ENCODE assay signal across 20 cellular contexts in genomic region chr4:63589796-63590195, GRCh38.
DNase-seq lines count a peak whose midpoint lies in the region; ATAC-seq, FAIRE-seq and TF ChIP-seq lines count a peak whose summit lies in the region.
"Had no signal": no experiment of that assay in that cellular context is flagged by ENCODE, and none has a peak within 500 bp of the region (broad histone marks: within the 10 kb centered on the region; RNA-seq: fewer than 3 reads in every experiment).

No MANE protein-coding gene starts in this region.

- no peaks in the 10 kb centered on the region for H3K27me3 ChIP-seq in HUES6 (ENCODE audit: control insufficient read depth, insufficient read depth, low read length)
- H3K27me3 ChIP-seq in H1 (replicated peaks in 1 of 4; ENCODE audit: control insufficient read depth in 3 of 4, extremely low read depth in 1 of 4, insufficient read depth in 3 of 4, low read length in 3 of 4): no peaks in the 10 kb centered on the region
- H3K27me3 ChIP-seq in mesendoderm (ENCODE audit: insufficient read depth, low read length, poor library complexity): no peaks in the 10 kb centered on the region
- H3K27me3 ChIP-seq: BLaER1, SJSA1 had no signal

- no peaks in the 10 kb centered on the region for H3K27me3 Mint-ChIP-seq in natural killer cell treated with Interleukin-12 subunit alpha and Interleukin-12 subunit beta and Interleukin-15 and Interleukin-18, amount 100 ng/mL, for 72 hours
- H3K27me3 Mint-ChIP-seq: CD4-positive, alpha-beta memory T cell had no signal

- H3K23ac ChIP-seq in H1 (ENCODE audit: insufficient read length) (no peak overlapping the region), mesendoderm (ENCODE audit: low read length) (no peak overlapping the region)

- H3K36me3 ChIP-seq in HUES6 (ENCODE audit: control insufficient read depth, insufficient read depth, low read length): no peaks in the 10 kb centered on the region
- H3K36me3 ChIP-seq in H1 (ENCODE audit: control insufficient read depth in 2 of 4, insufficient read depth in 4 of 4, low read length in 3 of 4): no peaks in the 10 kb centered on the region
- H3K36me3 ChIP-seq in mesendoderm (ENCODE audit: control insufficient read depth, insufficient read depth, low read length): no peaks in the 10 kb centered on the region
- H3K36me3 ChIP-seq: BLaER1, SJSA1 had no signal

- H2AK5ac ChIP-seq in H1 (ENCODE audit: low read depth, low read length): no peak overlapping the region; the same call in 1 of the 2 replicates
- H2AK5ac ChIP-seq in mesendoderm (ENCODE audit: low read length): no peak overlapping the region

- no peak overlapping the region for H2BK20ac ChIP-seq in H1 (ENCODE audit: low read length)

- no peak overlapping the region for H2BK5ac ChIP-seq in H1 (ENCODE audit: low read depth, low read length)
- H2BK5ac ChIP-seq in mesendoderm (ENCODE audit: low read length): no peak overlapping the region

- H3K23me2 ChIP-seq in H1 (ENCODE audit: low read depth, low read length): no peaks in the 10 kb centered on the region; the same call in 1 of the 2 replicates

- H3K4me3 Mint-ChIP-seq in natural killer cell treated with Interleukin-12 subunit alpha and Interleukin-12 subunit beta and Interleukin-15 and Interleukin-18, amount 100 ng/mL, for 72 hours: no peak overlapping the region
- H3K4me3 Mint-ChIP-seq: CD4-positive, alpha-beta memory T cell had no signal

- no peaks in the 10 kb centered on the region for H3K79me1 ChIP-seq in H1 (ENCODE audit: low read depth, low read length)
- H3K79me1 ChIP-seq in mesendoderm (ENCODE audit: low read length): no peaks in the 10 kb centered on the region

- peaks cover 3% of the 10 kb centered on the region; the same call in 1 of the 2 replicates for H3K9me3 ChIP-seq in HUES6 (ENCODE audit: control insufficient read depth, insufficient read depth, low read depth, low read length)
- H3K9me3 ChIP-seq in H1 (ENCODE audit: insufficient read depth in 2 of 2, low read depth in 1 of 2, low read length in 1 of 2): no peaks in the 10 kb centered on the region
- H3K9me3 ChIP-seq: A549, BLaER1 had no signal

- peak overlapping the region; percentile 11; the same call in 1 of the 2 replicates for H3K4me3 ChIP-seq in HUES6 (ENCODE audit: low read depth, low read length)
- H3K4me3 ChIP-seq in H1 (ENCODE audit: extremely low read depth in 1 of 4, insufficient read depth in 2 of 4, low read depth in 3 of 4, low read length in 4 of 4): no peak overlapping the region
- no peak overlapping the region for H3K4me3 ChIP-seq in mesendoderm (ENCODE audit: low read length)
- H3K4me3 ChIP-seq: A549, BLaER1, SJSA1 had no signal

- peak overlapping the region; percentile 60 for H4K5ac ChIP-seq in H1 (ENCODE audit: insufficient read length, low read depth, low read length)
- no peak overlapping the region for H4K5ac ChIP-seq in mesendoderm (ENCODE audit: low read length)

- POLR2A ChIA-PET in H1 (lab: Charles Lee; ENCODE audit: partially characterized antibody): no interaction called here

- H2BK120ac ChIP-seq in H1 (replicated peaks; ENCODE audit: low read depth, low read length) (no peak overlapping the region), mesendoderm (ENCODE audit: low read depth, low read length) (no peak overlapping the region)

- ATAC-seq in natural killer cell treated with Interleukin-12 subunit alpha and Interleukin-12 subunit beta and Interleukin-15 and Interleukin-18, amount 100 ng/mL, for 72 hours: no peak
- ATAC-seq in GM18868 (IDR thresholded peaks at IDR 0.05; ENCODE audit: unreplicated experiment) (no peak), HG03469 (IDR thresholded peaks at IDR 0.05; ENCODE audit: unreplicated experiment) (no peak)
- ATAC-seq: A549 had no signal

- peak overlapping the region; percentile 65 for H4K91ac ChIP-seq in H1 (replicated peaks; ENCODE audit: insufficient read length, low read length)

- no peak overlapping the region; the same call in 1 of the 2 replicates for H3K18ac ChIP-seq in H1 (ENCODE audit: extremely low read depth, low read length)
- no peak overlapping the region for H3K18ac ChIP-seq in mesendoderm (ENCODE audit: low read length)

- peaks cover 20% of the 10 kb centered on the region for H3K9me3 Mint-ChIP-seq in natural killer cell treated with Interleukin-12 subunit alpha and Interleukin-12 subunit beta and Interleukin-15 and Interleukin-18, amount 100 ng/mL, for 72 hours

- H3K27ac ChIP-seq in HUES6 (ENCODE audit: low read depth, low read length) (no peak overlapping the region), H1 (ENCODE audit: low read depth, low read length) (no peak overlapping the region), mesendoderm (ENCODE audit: low read depth, low read length) (no peak overlapping the region)
- H3K27ac ChIP-seq: A549, BLaER1, SJSA1 had no signal

- DNase-seq in ELF-1 (ENCODE audit: low read depth, low spot score) (peak; percentile 68), H1 (ENCODE audit: low read depth in 1 of 2, low spot score in 2 of 2) (peak in 1 of 2 experiments; percentile 17), mesendoderm (peak; percentile 48), mesenteric fat pad (ENCODE audit: low spot score) (no peak)
- DNase-seq in natural killer cell treated with Interleukin-12 subunit alpha and Interleukin-12 subunit beta and Interleukin-15 and Interleukin-18, amount 100 ng/mL, for 72 hours (ENCODE audit: low spot score): no peak
- DNase-seq: CD4-positive, alpha-beta memory T cell; DMS153; EL; GOT3; IMR-90; NCI-H1436; NCI-H2029 treated with DMSO at 0.1 percent for 48 hours; NCI-H2171 had no signal

- TF ChIP-seq RAD21 in H1 (IDR thresholded peaks at IDR 0.05 in 1 of 2, conservative IDR thresholded peaks at IDR 0.05 in 1 of 2; ENCODE audit: low read depth in 2 of 2, low read length in 2 of 2): peak in 1 of 2 experiments; percentile 12; a peak in 1 of 4 replicates

- H3K4me1 Mint-ChIP-seq in natural killer cell treated with Interleukin-12 subunit alpha and Interleukin-12 subunit beta and Interleukin-15 and Interleukin-18, amount 100 ng/mL, for 72 hours (ENCODE audit: low read depth in 2 of 2): no peaks in the 10 kb centered on the region
- H3K4me1 Mint-ChIP-seq: CD4-positive, alpha-beta memory T cell had no signal

- CTCF ChIA-PET in H1 (lab: Charles Lee; ENCODE audit: partially characterized antibody): interaction anchor here (0.7 to 1.9 kb wide), 7 partner anchors 8 to 45 kb away, joined by 3 to 7 read pairs (median 3); no protein-coding TSS in a partner anchor

- no peak for TF ChIP-seq POLR2A in H1 (IDR thresholded peaks at IDR 0.05; ENCODE audit: control extremely low read depth in 1 of 2, low read depth in 2 of 2, low read length in 2 of 2)

- 0 out of 2 replicates have a peak overlapping the region, but pooled peaks have one; percentile 39 for H2BK12ac ChIP-seq in H1 (ENCODE audit: low read depth, low read length)

- peak in 1 of 3 experiments; percentile 28; a peak in 1 of 4 replicates for TF ChIP-seq CTCF in H1 (IDR thresholded peaks at IDR 0.05; ENCODE audit: control extremely low read depth in 1 of 3, insufficient read depth in 1 of 3, low read depth in 1 of 3, low read length in 3 of 3)

- H2BK15ac ChIP-seq in H1 (ENCODE audit: low read length) (no peak overlapping the region), mesendoderm (replicated peaks; ENCODE audit: low read depth) (no peak overlapping the region)

- H3K14ac ChIP-seq in H1 (ENCODE audit: insufficient read length): no peak overlapping the region

- no peaks in the 10 kb centered on the region for H4K20me1 ChIP-seq in H1 (replicated peaks in 1 of 2; ENCODE audit: control insufficient read depth in 1 of 2, insufficient read depth in 2 of 2, low read length in 2 of 2)
- H4K20me1 ChIP-seq: BLaER1 had no signal

- H3K36me3 Mint-ChIP-seq in natural killer cell treated with Interleukin-12 subunit alpha and Interleukin-12 subunit beta and Interleukin-15 and Interleukin-18, amount 100 ng/mL, for 72 hours: peaks cover 6% of the 10 kb centered on the region
- H3K36me3 Mint-ChIP-seq: CD4-positive, alpha-beta memory T cell had no signal

- H2AFZ ChIP-seq in H1 (ENCODE audit: low read length): peak overlapping the region; percentile 99

- H3K79me2 ChIP-seq in H1 (ENCODE audit: control insufficient read depth in 1 of 2, insufficient read depth in 2 of 2, low read length in 2 of 2) (no peaks in the 10 kb centered on the region), mesendoderm (ENCODE audit: control insufficient read depth, insufficient read depth, low read length) (no peaks in the 10 kb centered on the region)

- peak overlapping the region; percentile 68; the same call in 1 of the 2 replicates for H4K8ac ChIP-seq in H1 (ENCODE audit: extremely low read depth, insufficient read depth, low read length)
- H4K8ac ChIP-seq in mesendoderm (ENCODE audit: low read depth, low read length): no peak overlapping the region

- no peak overlapping the region for H3K4ac ChIP-seq in H1 (replicated peaks; ENCODE audit: insufficient read length, low read depth, low read length)
- no peak overlapping the region for H3K4ac ChIP-seq in mesendoderm (ENCODE audit: low read depth, low read length)

- FAIRE-seq in H1 (lab: Jason Lieb, UNC): no peak
- FAIRE-seq: A549, GM12891 had no signal

- H3K27ac Mint-ChIP-seq in natural killer cell treated with Interleukin-12 subunit alpha and Interleukin-12 subunit beta and Interleukin-15 and Interleukin-18, amount 100 ng/mL, for 72 hours: no peak overlapping the region
- H3K27ac Mint-ChIP-seq: CD4-positive, alpha-beta memory T cell had no signal

- WGBS in H1 (ENCODE audit: extremely low coverage in 1 of 2, insufficient coverage in 1 of 2, insufficient read length in 1 of 2, insufficient replicate concordance in 2 of 2, low coverage in 1 of 2, low lambda C conversion rate in 2 of 2, missing lambda C conversion rate in 1 of 2), 2 experiments: 88% methylated on average over 6 of the region's 6 CpGs; no CpG with 5 or more reads in 1 of the 2 experiments
- no CpG with 5 or more reads among the region's 6 CpGs for WGBS in mesendoderm (ENCODE audit: extremely low coverage, insufficient coverage, low lambda C conversion rate)

- no peak overlapping the region; a peak in 1 of 4 replicates for H3K4me2 ChIP-seq in H1 (ENCODE audit: insufficient read depth in 1 of 2, low read depth in 2 of 2, low read length in 2 of 2)
- H3K4me2 ChIP-seq in mesendoderm (ENCODE audit: low read length): no peak overlapping the region
- H3K4me2 ChIP-seq: A549, BLaER1 had no signal

- no peak for TF ChIP-seq EP300 in H1 (IDR thresholded peaks at IDR 0.05; ENCODE audit: borderline replicate concordance in 1 of 2, low read depth in 2 of 2, low read length in 2 of 2)

- H3K9ac ChIP-seq in HUES6 (ENCODE audit: low read length) (no peak overlapping the region), H1 (replicated peaks in 1 of 4; ENCODE audit: extremely low read depth in 1 of 4, low read depth in 3 of 4, low read length in 3 of 4) (no peak overlapping the region), mesendoderm (ENCODE audit: low read length) (no peak overlapping the region)
- H3K9ac ChIP-seq: BLaER1 had no signal

- H3K56ac ChIP-seq in H1 (replicated peaks; ENCODE audit: insufficient read length, low read depth, low read length) (no peak overlapping the region), mesendoderm (ENCODE audit: low read length) (no peak overlapping the region)

- H3K4me1 ChIP-seq in HUES6 (ENCODE audit: control insufficient read depth, insufficient read depth, low read length): peaks cover 10% of the 10 kb centered on the region; the same call in 1 of the 2 replicates
- H3K4me1 ChIP-seq in H1 (replicated peaks in 1 of 4; ENCODE audit: control insufficient read depth in 3 of 4, insufficient read depth in 4 of 4, low read length in 3 of 4): peaks cover 0 to 8% (median 0%) of the 10 kb centered on the region in 4 experiments; a peak in 1 of 7 replicates
- no peaks in the 10 kb centered on the region for H3K4me1 ChIP-seq in mesendoderm (ENCODE audit: control insufficient read depth, low read depth, low read length)
- H3K4me1 ChIP-seq: A549, BLaER1, SJSA1 had no signal

Comparison
In these comparisons a context has a peak if more than half of its experiments do, and no peak if none do; other contexts are left out.
1. DNase-seq: peak in ELF-1 (single experiment) and mesendoderm (single experiment); none in mesenteric fat pad (single experiment) and natural killer cell treated with Interleukin-12 subunit alpha and Interleukin-12 subunit beta and Interleukin-15 and Interleukin-18, amount 100 ng/mL, for 72 hours (single experiment).